In genomic region chr17:81153340-81153803, GRCh38 we compare ENCODE assay signal across 12 cellular contexts. TPM values are rescaled to one million over a fixed set of nuclear protein-coding genes. Genes with fewer than 3 reads are reported as not detected.
DNase-seq lines count a peak whose midpoint lies in the region; ATAC-seq and TF ChIP-seq lines count a peak whose summit lies in the region.
"Had no signal": no experiment of that assay in that cellular context is flagged by ENCODE, and none has a peak within 500 bp of the region (broad histone marks: within the 10 kb centered on the region; RNA-seq: fewer than 3 reads in every experiment).

No MANE protein-coding gene starts in this region.

- DNase-seq in Daoy (ENCODE audit: low read depth) (peak; percentile 82), NB4 (ENCODE audit: low read depth) (peak; percentile 92), chondrocyte (ENCODE audit: low spot score) (no peak), neuronal stem cell (ENCODE audit: low spot score) (no peak), GM10248 (ENCODE audit: extremely low spot score) (no peak), HEK293T (ENCODE audit: extremely low spot score) (no peak), ecto neural progenitor cell (ENCODE audit: low spot score) (no peak)
- DNase-seq: activated naive CD4-positive, alpha-beta T cell treated with anti-CD3 and anti-CD28 coated beads for 36 hours; NCI-H1694 treated with DMSO at 0.1 percent for 48 hours had no signal

- no peak overlapping the region for H2AFZ ChIP-seq in neuronal stem cell (ENCODE audit: low read length)

- H3K36me3 ChIP-seq in neuronal stem cell (replicated peaks in 1 of 2; ENCODE audit: control insufficient read depth in 2 of 2, insufficient read depth in 2 of 2, low read length in 2 of 2) = no peaks in the 10 kb centered on the region

- H2BK12ac ChIP-seq in neuronal stem cell (ENCODE audit: low read length) = no peak overlapping the region

- no peaks in the 10 kb centered on the region for H3K79me1 ChIP-seq in neuronal stem cell (ENCODE audit: low read depth, low read length)

- TF ChIP-seq CTCF in NB4 (IDR thresholded peaks at IDR 0.05; ENCODE audit: low read depth, low read length) (no peak), chondrocyte (IDR thresholded peaks at IDR 0.05) (no peak), GM10248 (IDR thresholded peaks at IDR 0.05; ENCODE audit: control extremely low read depth, extremely low read depth, low read depth, missing control alignments) (no peak)

- H4K8ac ChIP-seq in neuronal stem cell (ENCODE audit: low read depth, low read length) = no peak overlapping the region

- peak overlapping the region; percentile 98 for H3K14ac ChIP-seq in neuronal stem cell (ENCODE audit: low read length)

- no peak overlapping the region for H2AK5ac ChIP-seq in neuronal stem cell (ENCODE audit: low read depth, low read length)

- no peak overlapping the region for H3K18ac ChIP-seq in neuronal stem cell (ENCODE audit: low read length)

- H3K4me2 ChIP-seq in neuronal stem cell (ENCODE audit: insufficient read depth, low read length, poor library complexity, severe bottlenecking) = no peak overlapping the region

- no peak overlapping the region for H3K23ac ChIP-seq in neuronal stem cell (ENCODE audit: low read depth, low read length, poor library complexity)

- H3K9me3 ChIP-seq in neuronal stem cell (replicated peaks in 1 of 2; ENCODE audit: control insufficient read depth in 2 of 2, insufficient read depth in 1 of 2, low read depth in 1 of 2, low read length in 2 of 2) = no peaks in the 10 kb centered on the region

- CTCF ChIA-PET in GM10248 (lab: Yijun Ruan, JAX) (interaction anchor here (1.3 to 3.6 kb wide), 4 partner anchors 9 to 47 kb away, joined by 3 to 15 read pairs (median 3); no protein-coding TSS in a partner anchor), HEK293T (lab: Yijun Ruan, JAX) (interaction anchor here (0.8 kb wide), 1 partner anchor 11 kb away, joined by 3 read pairs; no protein-coding TSS in a partner anchor)

- no CpG with 5 or more reads among the region's 17 CpGs for WGBS in neuronal stem cell (ENCODE audit: extremely low coverage in 2 of 2, insufficient read length in 2 of 2, insufficient replicate concordance in 1 of 2), 2 donors

- no peak overlapping the region for H4K91ac ChIP-seq in neuronal stem cell (ENCODE audit: low read depth, low read length, poor library complexity)

- ATAC-seq in HG03442 (IDR thresholded peaks at IDR 0.05; ENCODE audit: unreplicated experiment) = no peak
- ATAC-seq: foreskin keratinocyte; natural killer cell treated with Interleukin-12 subunit alpha and Interleukin-12 subunit beta and Interleukin-15 and Interleukin-18, amount 100 ng/mL, for 72 hours had no signal

- peaks cover 7% of the 10 kb centered on the region for H3K27me3 Mint-ChIP-seq in chondrocyte (ENCODE audit: low read depth)
- H3K27me3 Mint-ChIP-seq: natural killer cell treated with Interleukin-12 subunit alpha and Interleukin-12 subunit beta and Interleukin-15 and Interleukin-18, amount 100 ng/mL, for 72 hours had no signal

- no peak overlapping the region for H3K9ac ChIP-seq in neuronal stem cell (ENCODE audit: low read depth, low read length, poor library complexity)

- no peak for TF ChIP-seq POLR2A in NB4 (IDR thresholded peaks at IDR 0.05; ENCODE audit: extremely low read depth, insufficient read length)

- peaks cover 2% of the 10 kb centered on the region for H3K4me1 Mint-ChIP-seq in chondrocyte (ENCODE audit: low read depth)

- no peak overlapping the region for H3K27ac ChIP-seq in neuronal stem cell (replicated peaks; ENCODE audit: low read length)
- H3K27ac ChIP-seq: foreskin keratinocyte had no signal

- H3K9me3 Mint-ChIP-seq in chondrocyte (ENCODE audit: low read depth) = no peaks in the 10 kb centered on the region
- H3K9me3 Mint-ChIP-seq: activated naive CD4-positive, alpha-beta T cell treated with anti-CD3 and anti-CD28 coated beads for 36 hours; natural killer cell treated with Interleukin-12 subunit alpha and Interleukin-12 subunit beta and Interleukin-15 and Interleukin-18, amount 100 ng/mL, for 72 hours had no signal

- POLR2A ChIA-PET in GM10248 (lab: Yijun Ruan, JAX) (interaction anchor here (0.7 kb wide), 1 partner anchor 105 kb away, joined by 7 read pairs; no protein-coding TSS in a partner anchor), HEK293T (lab: Yijun Ruan, JAX) (interaction anchor here (1.5 kb wide), 1 partner anchor 32 kb away, joined by 3 read pairs; no protein-coding TSS in a partner anchor)

- peak overlapping the region; percentile 13 for H3K27ac Mint-ChIP-seq in chondrocyte (ENCODE audit: unreplicated experiment)
- H3K27ac Mint-ChIP-seq: activated naive CD4-positive, alpha-beta T cell treated with anti-CD3 and anti-CD28 coated beads for 36 hours; natural killer cell treated with Interleukin-12 subunit alpha and Interleukin-12 subunit beta and Interleukin-15 and Interleukin-18, amount 100 ng/mL, for 72 hours had no signal

- no peak overlapping the region for H2BK120ac ChIP-seq in neuronal stem cell (ENCODE audit: low read depth, low read length)

- peak overlapping the region; percentile 23 for H3K4ac ChIP-seq in neuronal stem cell (ENCODE audit: low read length)

- no peak overlapping the region for H2BK15ac ChIP-seq in neuronal stem cell (ENCODE audit: low read length)

- H2BK5ac ChIP-seq in neuronal stem cell (ENCODE audit: low read length) = no peak overlapping the region

- H3K4me3 ChIP-seq in NB4 (ENCODE audit: low read depth, low read length) = no peak overlapping the region
- H3K4me3 ChIP-seq in neuronal stem cell (ENCODE audit: low read length in 2 of 2) = no peak overlapping the region

- H3K27me3 ChIP-seq in neuronal stem cell (ENCODE audit: control insufficient read depth in 3 of 3, insufficient read depth in 3 of 3, low read depth in 1 of 3, low read length in 3 of 3) = peaks cover 0 to 3% (median 0%) of the 10 kb centered on the region in 3 experiments

- H3K4me1 ChIP-seq in neuronal stem cell (ENCODE audit: control insufficient read depth in 2 of 2, insufficient read depth in 1 of 2, low read depth in 1 of 2, low read length in 2 of 2) = peaks cover 0 to 4% of the 10 kb centered on the region in 2 donors
- H3K4me1 ChIP-seq: foreskin keratinocyte had no signal

- H3K36me3 Mint-ChIP-seq in chondrocyte (ENCODE audit: low read depth) = no peaks in the 10 kb centered on the region
- H3K36me3 Mint-ChIP-seq: natural killer cell treated with Interleukin-12 subunit alpha and Interleukin-12 subunit beta and Interleukin-15 and Interleukin-18, amount 100 ng/mL, for 72 hours had no signal

- H3K4me3 Mint-ChIP-seq in chondrocyte (ENCODE audit: unreplicated experiment) = no peak overlapping the region
- H3K4me3 Mint-ChIP-seq: activated naive CD4-positive, alpha-beta T cell treated with anti-CD3 and anti-CD28 coated beads for 36 hours; natural killer cell treated with Interleukin-12 subunit alpha and Interleukin-12 subunit beta and Interleukin-15 and Interleukin-18, amount 100 ng/mL, for 72 hours had no signal

TF ChIP-seq in HEK293T, 16 proteins besides CTCF, POLR2A, EP300 and RAD21:
- TF ChIP-seq SUZ12 (IDR thresholded peaks at IDR 0.05) (no peak), NFRKB (IDR thresholded peaks at IDR 0.05) (no peak)

RNA-seq across cellular contexts. Expression of gene PVALEF, which starts 11.9 kb away (rescaled TPM):
- total RNA-seq in Daoy (2014; rRNA removed; shearing (Covaris generic)) = not detected in 2 replicates
- not detected in 3 replicates for total RNA-seq in chondrocyte
- 0.06 TPM for polyA plus RNA-seq in neuronal stem cell (2013, experiment 1 of 2)
- 0.04 TPM for polyA plus RNA-seq in neuronal stem cell (2013, experiment 2 of 2)
- total RNA-seq: activated naive CD4-positive, alpha-beta T cell treated with anti-CD3 and anti-CD28 coated beads for 36 hours; foreskin keratinocyte; natural killer cell treated with Interleukin-12 subunit alpha and Interleukin-12 subunit beta and Interleukin-15 and Interleukin-18, amount 100 ng/mL, for 72 hours had no signal
- polyA plus RNA-seq: foreskin keratinocyte had no signal

RNA-seq across cellular contexts. Expression of gene AATK, which starts 12.6 kb away (rescaled TPM):
- total RNA-seq in Daoy (2014; rRNA removed; shearing (Covaris generic)) = 0.09 and 0.17 TPM in 2 replicates
- 0.48 to 0.67 TPM (median 0.51 TPM) in 3 replicates for total RNA-seq in chondrocyte
- 5.6 TPM for polyA plus RNA-seq in neuronal stem cell (2013, experiment 1 of 2)
- polyA plus RNA-seq in neuronal stem cell (2013, experiment 2 of 2) = 5.4 TPM

Comparison
In these comparisons a context has a peak if more than half of its experiments do, and no peak if none do; other contexts are left out.
1. DNase-seq: peak in Daoy (single experiment) and NB4 (single experiment); none in chondrocyte (single experiment), neuronal stem cell (single experiment), GM10248 (single experiment), HEK293T (single experiment) and ecto neural progenitor cell (single experiment).